ENCODE assay signal across 20 cellular contexts in the genomic region with DNA sequence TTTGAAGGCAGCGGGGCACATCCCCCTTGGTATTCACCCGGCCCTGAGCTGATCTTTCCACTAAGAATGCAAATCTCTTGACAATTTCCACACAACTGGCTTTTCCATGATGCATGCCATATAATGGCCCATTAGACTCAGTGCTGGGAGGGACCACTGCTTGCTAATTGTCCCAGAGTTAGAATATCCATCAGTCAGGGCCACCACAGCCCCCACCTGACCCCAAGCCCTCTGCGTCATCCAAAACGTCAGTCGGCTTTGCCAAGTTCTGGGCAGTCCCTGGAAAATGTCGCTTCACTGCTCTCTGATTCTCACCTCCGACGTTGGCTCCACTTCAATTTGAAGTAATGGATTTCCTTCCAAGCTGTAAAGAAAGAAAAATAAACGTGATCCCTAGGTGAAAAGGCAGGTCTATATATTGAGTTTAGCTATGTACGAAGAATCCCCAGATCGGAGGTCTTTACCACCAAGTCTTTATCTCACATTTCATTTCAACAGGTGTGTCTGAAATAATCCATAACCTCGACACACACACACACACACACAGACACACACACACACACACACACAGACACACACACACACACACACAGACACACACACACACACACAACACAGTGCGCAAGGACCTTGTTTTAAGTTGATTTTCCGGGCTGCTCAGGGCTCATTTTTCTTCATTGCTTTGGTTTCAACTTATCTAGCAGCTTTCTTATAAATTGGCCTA.
"Had no signal": no experiment of that assay in that cellular context is flagged by ENCODE, and none has a peak within 500 bp of the region (broad histone marks: within the 10 kb centered on the region; RNA-seq: fewer than 3 reads in every experiment).

No MANE protein-coding gene starts in this region.

- DNase-seq: activated CD4-positive, alpha-beta T cell treated with anti-CD3 and anti-CD28 coated beads for 36 hours; activated CD4-positive, alpha-beta T cell treated with anti-CD3 and anti-CD28 coated beads, Interleukin-2, amount 50 U/mL, for 48 hours; activated naive CD4-positive, alpha-beta T cell; activated naive CD8-positive, alpha-beta T cell treated with anti-CD3 and anti-CD28 coated beads for 36 hours; amniotic stem cell; dorsolateral prefrontal cortex; foreskin melanocyte; glutamatergic neuron; kidney glomerular epithelial cell; lower lobe of right lung; nucleus accumbens; stimulated activated naive CD8-positive, alpha-beta T cell treated with anti-CD3 and anti-CD28 coated beads, Interleukin-15, Interleukin-2, amounts not matched to agents 100 U/mL and 50 U/mL, for 24 hours; transverse colon; uterus had no signal

- H3K36me3 ChIP-seq: cardiac muscle cell, lower lobe of right lung, transverse colon, uterus had no signal

- H3K9me3 Mint-ChIP-seq: activated naive CD8-positive, alpha-beta T cell treated with anti-CD3 and anti-CD28 coated beads for 36 hours; activated T-helper 1 cell treated with anti-CD3 and anti-CD28 coated beads, Interleukin-12 subunit alpha, Interleukin-12 subunit beta, Interleukin-2, Interleukin-4 antibody, amounts not matched to agents 30 ng/mL and 10 ng/mL and 1 ng/mL, durations not matched to agents 14 hours and 24 hours and 36 hours; natural killer cell treated with Interleukin-12 subunit alpha and Interleukin-12 subunit beta and Interleukin-15 and Interleukin-18, amount 100 ng/mL, for 72 hours; T-helper 2 cell treated with Interferon-gamma antibody and Interleukin-4, amounts not matched to agents 5 μg/mL and 100 μg/mL, for 36 hours had no signal

- H3K36me3 Mint-ChIP-seq: activated naive CD8-positive, alpha-beta T cell treated with anti-CD3 and anti-CD28 coated beads for 36 hours; natural killer cell treated with Interleukin-12 subunit alpha and Interleukin-12 subunit beta and Interleukin-15 and Interleukin-18, amount 100 ng/mL, for 72 hours; WTC11 had no signal

- H3K4me3 ChIP-seq: cardiac muscle cell, dorsolateral prefrontal cortex, lower lobe of right lung, skin epidermis, transverse colon, uterus had no signal

- H3K27ac ChIP-seq: cardiac muscle cell, dorsolateral prefrontal cortex, lower lobe of right lung, skin epidermis, transverse colon, uterus had no signal

- H3K4me3 Mint-ChIP-seq: activated CD4-positive, alpha-beta T cell treated with anti-CD3 and anti-CD28 coated beads for 36 hours; activated naive CD8-positive, alpha-beta T cell treated with anti-CD3 and anti-CD28 coated beads for 36 hours; activated T-helper 1 cell treated with anti-CD3 and anti-CD28 coated beads, Interleukin-12 subunit alpha, Interleukin-12 subunit beta, Interleukin-2, Interleukin-4 antibody, amounts not matched to agents 30 ng/mL and 10 ng/mL and 1 ng/mL, durations not matched to agents 14 hours and 24 hours and 36 hours; natural killer cell treated with Interleukin-12 subunit alpha and Interleukin-12 subunit beta and Interleukin-15 and Interleukin-18, amount 100 ng/mL, for 72 hours; T-helper 2 cell treated with Interferon-gamma antibody and Interleukin-4, amounts not matched to agents 5 μg/mL and 100 μg/mL, for 36 hours; WTC11 had no signal

- H3K4me1 Mint-ChIP-seq: activated CD4-positive, alpha-beta T cell treated with anti-CD3 and anti-CD28 coated beads for 36 hours; activated naive CD8-positive, alpha-beta T cell treated with anti-CD3 and anti-CD28 coated beads for 36 hours; WTC11 had no signal

- H3K27ac Mint-ChIP-seq: activated CD4-positive, alpha-beta T cell treated with anti-CD3 and anti-CD28 coated beads for 36 hours; activated naive CD8-positive, alpha-beta T cell treated with anti-CD3 and anti-CD28 coated beads for 36 hours; activated T-helper 1 cell treated with anti-CD3 and anti-CD28 coated beads, Interleukin-12 subunit alpha, Interleukin-12 subunit beta, Interleukin-2, Interleukin-4 antibody, amounts not matched to agents 30 ng/mL and 10 ng/mL and 1 ng/mL, durations not matched to agents 14 hours and 24 hours and 36 hours; natural killer cell treated with Interleukin-12 subunit alpha and Interleukin-12 subunit beta and Interleukin-15 and Interleukin-18, amount 100 ng/mL, for 72 hours; T-helper 2 cell treated with Interferon-gamma antibody and Interleukin-4, amounts not matched to agents 5 μg/mL and 100 μg/mL, for 36 hours; WTC11 had no signal

- ATAC-seq: activated CD4-positive, alpha-beta T cell treated with anti-CD3 and anti-CD28 coated beads for 36 hours; lower lobe of right lung; natural killer cell treated with Interleukin-12 subunit alpha and Interleukin-12 subunit beta and Interleukin-15 and Interleukin-18, amount 100 ng/mL, for 72 hours; stimulated activated naive CD8-positive, alpha-beta T cell treated with anti-CD3 and anti-CD28 coated beads, Interleukin-15, Interleukin-2, amounts not matched to agents 100 U/mL and 50 U/mL, for 24 hours; WTC11 had no signal

- H3K27me3 Mint-ChIP-seq: activated CD4-positive, alpha-beta T cell treated with anti-CD3 and anti-CD28 coated beads for 36 hours; activated naive CD8-positive, alpha-beta T cell treated with anti-CD3 and anti-CD28 coated beads for 36 hours had no signal

- H3K4me1 ChIP-seq: lower lobe of right lung, transverse colon, uterus had no signal

- H3K9me3 ChIP-seq: lower lobe of right lung, transverse colon, uterus had no signal
